ENCODE assay signal across 17 cellular contexts in the genomic region with DNA sequence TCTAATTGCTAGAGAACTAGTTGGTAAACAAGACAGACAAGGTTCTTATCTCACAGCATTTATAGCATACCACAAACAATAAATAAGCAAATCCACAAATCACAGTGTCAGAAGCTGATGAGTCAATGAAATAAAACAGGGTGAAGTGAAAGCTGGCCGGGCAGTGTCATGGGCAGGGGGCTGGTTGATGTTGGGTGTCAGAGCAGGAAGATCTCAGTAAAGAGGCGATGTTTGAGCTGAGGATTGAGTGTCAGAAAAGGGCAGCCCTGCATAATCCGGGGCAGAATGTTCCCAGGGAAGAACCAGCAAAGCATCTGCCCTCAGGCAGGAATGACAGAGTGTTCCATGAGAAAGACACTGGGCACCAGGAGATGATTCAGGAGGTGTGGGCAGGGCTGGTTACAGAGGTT.
DNase-seq lines count a peak whose midpoint lies in the region; ATAC-seq and TF ChIP-seq lines count a peak whose summit lies in the region.
"Had no signal": no experiment of that assay in that cellular context is flagged by ENCODE, and none has a peak within 500 bp of the region (broad histone marks: within the 10 kb centered on the region; RNA-seq: fewer than 3 reads in every experiment).

No MANE protein-coding gene starts in this region.

- H3K4me3 Mint-ChIP-seq in GM23338: no peak overlapping the region
- H3K4me3 Mint-ChIP-seq: activated CD4-positive, alpha-beta memory T cell treated with anti-CD3 and anti-CD28 coated beads for 36 hours; activated naive CD8-positive, alpha-beta T cell treated with anti-CD3 and anti-CD28 coated beads, Interleukin-2, amount 50 U/mL, for 24 hours; central memory CD8-positive, alpha-beta T cell; natural killer cell had no signal

- no peak overlapping the region for H3K4me3 ChIP-seq in GM23338
- no peak overlapping the region for H3K4me3 ChIP-seq in OCI-LY1 (ENCODE audit: low read depth, low read length, poor library complexity, severe bottlenecking)
- H3K4me3 ChIP-seq in epithelial cell of esophagus (ENCODE audit: low read length): no peak overlapping the region
- H3K4me3 ChIP-seq in subcutaneous abdominal adipose tissue (ENCODE audit: low read depth in 1 of 5, low read length in 5 of 5): no peak overlapping the region
- H3K4me3 ChIP-seq: lung, prostate gland, SK-N-MC had no signal

- no peak overlapping the region for H3K4me2 ChIP-seq in GM23338
- peak overlapping the region; percentile 5; the same call in 1 of the 2 replicates for H3K4me2 ChIP-seq in OCI-LY1 (ENCODE audit: low read length)

- H3F3A ChIP-seq in GM23338 (replicated peaks; ENCODE audit: low read depth) (no peaks in the 10 kb centered on the region), OCI-LY1 (ENCODE audit: insufficient read depth, low read length) (no peaks in the 10 kb centered on the region)

- H3K36me3 ChIP-seq in GM23338 (ENCODE audit: insufficient read depth): no peaks in the 10 kb centered on the region
- H3K36me3 ChIP-seq in OCI-LY1 (ENCODE audit: insufficient read depth, low read length): no peaks in the 10 kb centered on the region
- H3K36me3 ChIP-seq in subcutaneous abdominal adipose tissue (ENCODE audit: control insufficient read depth in 5 of 5, insufficient read depth in 5 of 5, low read length in 5 of 5): peaks cover 0 to 12% (median 11%) of the 10 kb centered on the region in 5 donors
- H3K36me3 ChIP-seq: prostate gland had no signal

- peaks cover 15% of the 10 kb centered on the region for H3K36me3 Mint-ChIP-seq in GM23338 (ENCODE audit: low read depth)
- H3K36me3 Mint-ChIP-seq: activated CD4-positive, alpha-beta memory T cell treated with anti-CD3 and anti-CD28 coated beads for 36 hours; natural killer cell had no signal

- H3K9me3 ChIP-seq in OCI-LY1 (ENCODE audit: low read length) (no peaks in the 10 kb centered on the region), subcutaneous abdominal adipose tissue (ENCODE audit: control insufficient read depth in 5 of 5, low read length in 5 of 5) (peaks cover 0 to 3% (median 0%) of the 10 kb centered on the region in 5 donors)
- H3K9me3 ChIP-seq: prostate gland had no signal

- peaks cover 8% of the 10 kb centered on the region for H3K9me3 Mint-ChIP-seq in GM23338
- H3K9me3 Mint-ChIP-seq: central memory CD8-positive, alpha-beta T cell; natural killer cell had no signal

- peaks cover 55% of the 10 kb centered on the region for H3K4me1 ChIP-seq in GM23338 (ENCODE audit: insufficient read depth)
- H3K4me1 ChIP-seq in OCI-LY1 (ENCODE audit: insufficient read depth, low read length, severe bottlenecking): peaks cover 60% of the 10 kb centered on the region
- H3K4me1 ChIP-seq in subcutaneous abdominal adipose tissue (ENCODE audit: control insufficient read depth in 5 of 5, insufficient read depth in 5 of 5, low read length in 5 of 5): peaks cover 11 to 52% (median 36%) of the 10 kb centered on the region in 5 donors
- H3K4me1 ChIP-seq: prostate gland had no signal

- H3K27ac ChIP-seq in GM23338 (ENCODE audit: low read depth): peak overlapping the region; percentile 62
- H3K27ac ChIP-seq in OCI-LY1 (ENCODE audit: low read depth, low read length, poor library complexity, severe bottlenecking): peak overlapping the region; percentile 36
- H3K27ac ChIP-seq in subcutaneous abdominal adipose tissue (ENCODE audit: low read depth, low read length): peak overlapping the region; percentile 93
- H3K27ac ChIP-seq: prostate gland, SK-N-MC had no signal

- H3K79me2 ChIP-seq in GM23338 (replicated peaks; ENCODE audit: insufficient read depth) (no peaks in the 10 kb centered on the region), OCI-LY1 (ENCODE audit: insufficient read depth, low read length) (no peaks in the 10 kb centered on the region)

- TF ChIP-seq CTCF in GM23338 (conservative IDR thresholded peaks at IDR 0.05; ENCODE audit: low read depth in 2 of 2) (no peak), OCI-LY1 (IDR thresholded peaks at IDR 0.05; ENCODE audit: low read length) (no peak), epithelial cell of esophagus (IDR thresholded peaks at IDR 0.05; ENCODE audit: insufficient read depth, low read depth, low read length, missing control alignments) (no peak)

- H3K27me3 Mint-ChIP-seq in GM23338 (ENCODE audit: insufficient read depth, low read depth, poor library complexity): peaks cover 8% of the 10 kb centered on the region

- H3K9ac ChIP-seq in OCI-LY1 (ENCODE audit: low read length) (no peak overlapping the region), subcutaneous abdominal adipose tissue (ENCODE audit: low read length in 5 of 5) (peak overlapping the region in 2 of 5 donors; percentile 24 to 59)

- peaks cover 42% of the 10 kb centered on the region for H3K4me1 Mint-ChIP-seq in GM23338
- H3K4me1 Mint-ChIP-seq: activated naive CD8-positive, alpha-beta T cell treated with anti-CD3 and anti-CD28 coated beads, Interleukin-2, amount 50 U/mL, for 24 hours had no signal

- H3K9me2 ChIP-seq in GM23338 (ENCODE audit: insufficient read depth) (peaks cover 8% of the 10 kb centered on the region; the same call in 1 of the 2 replicates), OCI-LY1 (ENCODE audit: low read depth, low read length) (no peaks in the 10 kb centered on the region)

- H3K27me3 ChIP-seq in GM23338 (ENCODE audit: insufficient read depth): no peaks in the 10 kb centered on the region
- H3K27me3 ChIP-seq in OCI-LY1 (ENCODE audit: insufficient read depth, low read length): no peaks in the 10 kb centered on the region
- H3K27me3 ChIP-seq in subcutaneous abdominal adipose tissue (ENCODE audit: control insufficient read depth in 5 of 5, insufficient read depth in 4 of 5, low read length in 5 of 5): no peaks in the 10 kb centered on the region

- no peak overlapping the region; the same call in 1 of the 2 replicates for H3K27ac Mint-ChIP-seq in GM23338
- H3K27ac Mint-ChIP-seq: activated CD4-positive, alpha-beta memory T cell treated with anti-CD3 and anti-CD28 coated beads for 36 hours; activated naive CD8-positive, alpha-beta T cell treated with anti-CD3 and anti-CD28 coated beads, Interleukin-2, amount 50 U/mL, for 24 hours; natural killer cell had no signal

- ATAC-seq in GM23338 (no peak), GM21529 (IDR thresholded peaks at IDR 0.05; ENCODE audit: unreplicated experiment) (no peak), HG03520 (IDR thresholded peaks at IDR 0.05; ENCODE audit: unreplicated experiment) (no peak)
- ATAC-seq in stimulated activated naive CD8-positive, alpha-beta T cell treated with anti-CD3 and anti-CD28 coated beads, Interleukin-15, Interleukin-2, amounts not matched to agents 100 U/mL and 50 U/mL, for 24 hours: no peak
- ATAC-seq: activated naive CD8-positive, alpha-beta T cell treated with anti-CD3 and anti-CD28 coated beads, Interleukin-2, amount 50 U/mL, for 24 hours; natural killer cell had no signal

- no peak overlapping the region for H2AFZ ChIP-seq in GM23338
- peak overlapping the region; percentile 30 for H2AFZ ChIP-seq in OCI-LY1 (ENCODE audit: low read length)

- no peak for DNase-seq in GM23338 (ENCODE audit: low spot score)
- peak; percentile 90 for DNase-seq in epithelial cell of esophagus (ENCODE audit: low read depth)
- DNase-seq in stimulated activated naive CD8-positive, alpha-beta T cell treated with anti-CD3 and anti-CD28 coated beads, Interleukin-15, Interleukin-2, amounts not matched to agents 100 U/mL and 50 U/mL, for 24 hours: no peak
- DNase-seq: activated CD4-positive, alpha-beta memory T cell treated with anti-CD3 and anti-CD28 coated beads for 36 hours; activated naive CD8-positive, alpha-beta T cell treated with anti-CD3 and anti-CD28 coated beads, Interleukin-2, amount 50 U/mL, for 24 hours; DND-41; foreskin melanocyte; natural killer cell; NCI-H1417 had no signal

- no peaks in the 10 kb centered on the region for H4K20me1 ChIP-seq in GM23338 (replicated peaks; ENCODE audit: insufficient read depth)
- H4K20me1 ChIP-seq in OCI-LY1 (ENCODE audit: insufficient read depth, low read length): no peaks in the 10 kb centered on the region

TF ChIP-seq in GM23338, 12 proteins besides CTCF, POLR2A, EP300 and RAD21 (continues in another document):
- TF ChIP-seq STAT1 (IDR thresholded peaks at IDR 0.05; ENCODE audit: unreplicated experiment) (no peak), NANOG (IDR thresholded peaks at IDR 0.05; ENCODE audit: borderline replicate concordance) (no peak), POLR2AphosphoS5 (IDR thresholded peaks at IDR 0.05; ENCODE audit: low read depth) (no peak)
- TF ChIP-seq, protein P1, sequence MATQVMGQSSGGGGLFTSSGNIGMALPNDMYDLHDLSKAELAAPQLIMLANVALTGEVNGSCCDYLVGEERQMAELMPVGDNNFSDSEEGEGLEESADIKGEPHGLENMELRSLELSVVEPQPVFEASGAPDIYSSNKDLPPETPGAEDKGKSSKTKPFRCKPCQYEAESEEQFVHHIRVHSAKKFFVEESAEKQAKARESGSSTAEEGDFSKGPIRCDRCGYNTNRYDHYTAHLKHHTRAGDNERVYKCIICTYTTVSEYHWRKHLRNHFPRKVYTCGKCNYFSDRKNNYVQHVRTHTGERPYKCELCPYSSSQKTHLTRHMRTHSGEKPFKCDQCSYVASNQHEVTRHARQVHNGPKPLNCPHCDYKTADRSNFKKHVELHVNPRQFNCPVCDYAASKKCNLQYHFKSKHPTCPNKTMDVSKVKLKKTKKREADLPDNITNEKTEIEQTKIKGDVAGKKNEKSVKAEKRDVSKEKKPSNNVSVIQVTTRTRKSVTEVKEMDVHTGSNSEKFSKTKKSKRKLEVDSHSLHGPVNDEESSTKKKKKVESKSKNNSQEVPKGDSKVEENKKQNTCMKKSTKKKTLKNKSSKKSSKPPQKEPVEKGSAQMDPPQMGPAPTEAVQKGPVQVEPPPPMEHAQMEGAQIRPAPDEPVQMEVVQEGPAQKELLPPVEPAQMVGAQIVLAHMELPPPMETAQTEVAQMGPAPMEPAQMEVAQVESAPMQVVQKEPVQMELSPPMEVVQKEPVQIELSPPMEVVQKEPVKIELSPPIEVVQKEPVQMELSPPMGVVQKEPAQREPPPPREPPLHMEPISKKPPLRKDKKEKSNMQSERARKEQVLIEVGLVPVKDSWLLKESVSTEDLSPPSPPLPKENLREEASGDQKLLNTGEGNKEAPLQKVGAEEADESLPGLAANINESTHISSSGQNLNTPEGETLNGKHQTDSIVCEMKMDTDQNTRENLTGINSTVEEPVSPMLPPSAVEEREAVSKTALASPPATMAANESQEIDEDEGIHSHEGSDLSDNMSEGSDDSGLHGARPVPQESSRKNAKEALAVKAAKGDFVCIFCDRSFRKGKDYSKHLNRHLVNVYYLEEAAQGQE (IDR thresholded peaks at IDR 0.05; ENCODE audit: unreplicated experiment): no peak

Comparison
In these comparisons a context has a peak if more than half of its experiments do, and no peak if none do; other contexts are left out.
1. H3K27ac ChIP-seq: peak in every context shown above with its lines; median percentile 93 in subcutaneous abdominal adipose tissue; 62 in GM23338; 36 in OCI-LY1.